Comparison of ENCODE assay signal across 22 cellular contexts in the genomic region with DNA sequence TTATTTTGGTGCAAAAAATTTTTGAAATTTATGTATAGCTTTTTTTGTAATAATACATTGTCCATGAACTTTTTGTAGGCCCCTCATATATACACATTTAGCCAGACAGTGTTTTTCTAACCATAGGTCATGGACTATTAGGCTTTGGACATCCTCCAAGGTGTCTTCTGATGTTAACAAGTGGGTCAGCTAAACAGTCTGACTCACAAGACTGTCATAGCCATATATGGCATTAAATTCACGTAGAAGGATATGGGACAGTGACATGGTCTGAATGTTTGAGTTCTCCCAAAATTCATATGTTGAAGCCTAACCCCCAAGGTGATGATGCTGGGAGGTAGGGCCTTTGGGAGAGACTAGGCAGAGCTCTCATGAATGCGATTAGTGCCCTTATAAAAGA. TPM values are rescaled to one million over a fixed set of nuclear protein-coding genes. Genes with fewer than 3 reads are reported as not detected.
DNase-seq lines count a peak whose midpoint lies in the region; ATAC-seq and TF ChIP-seq lines count a peak whose summit lies in the region.
"Had no signal": no experiment of that assay in that cellular context is flagged by ENCODE, and none has a peak within 500 bp of the region (broad histone marks: within the 10 kb centered on the region; RNA-seq: fewer than 3 reads in every experiment).

No MANE protein-coding gene starts in this region.

- ATAC-seq in Right ventricle myocardium inferior (no peak), foreskin keratinocyte (no peak)
- ATAC-seq: natural killer cell treated with Interleukin-12 subunit alpha and Interleukin-12 subunit beta and Interleukin-15 and Interleukin-18, amount 100 ng/mL, for 72 hours; WTC11 had no signal

- no peak overlapping the region for H2AK5ac ChIP-seq in mesenchymal stem cell (ENCODE audit: low read length, severe bottlenecking)

- H3K4me1 ChIP-seq in mesenchymal stem cell (ENCODE audit: control insufficient read depth, insufficient read depth, low read depth, low read length) (no peaks in the 10 kb centered on the region), foreskin keratinocyte (no peaks in the 10 kb centered on the region)
- H3K4me1 ChIP-seq: colonic mucosa, esophagus squamous epithelium, left ventricle myocardium inferior had no signal

- H2BK5ac ChIP-seq in mesenchymal stem cell (ENCODE audit: low read depth, low read length, poor library complexity, severe bottlenecking): no peak overlapping the region

- no peak overlapping the region for H3K14ac ChIP-seq in mesenchymal stem cell (ENCODE audit: low read length in 2 of 2)

- no peak overlapping the region for H3K4ac ChIP-seq in mesenchymal stem cell (ENCODE audit: low read depth in 1 of 2, low read length in 2 of 2)

- DNase-seq in EH (ENCODE audit: low read depth): peak; percentile 73
- DNase-seq in RPMI7951 (ENCODE audit: low read depth): peak; percentile 82
- peak; percentile 83 for DNase-seq in fibroblast of mammary gland (ENCODE audit: low read depth)
- DNase-seq in mesenchymal stem cell: peak; percentile 54
- no peak for DNase-seq in H7
- no peak for DNase-seq in Right ventricle myocardium inferior (ENCODE audit: missing footprints)
- no peak for DNase-seq in foreskin keratinocyte
- DNase-seq in GM19240 (ENCODE audit: insufficient read length, low spot score): no peak
- DNase-seq: colonic mucosa; esophagus squamous epithelium; left ventricle myocardium inferior; MM.1S; NCI-H1436; NCI-H2107; NCI-H446; NCI-H82; Right ventricle myocardium superior; stimulated activated CD4-positive, alpha-beta T cell treated with anti-CD3 and anti-CD28 coated beads, Interleukin-4, amount 100 ng/mL, for 4 hours; stimulated activated naive CD4-positive, alpha-beta T cell treated with Interleukin-2 at 50 U/mL for 16 hours; T-helper 9 cell had no signal

- no peak overlapping the region for H2BK12ac ChIP-seq in mesenchymal stem cell (ENCODE audit: low read length in 2 of 2)

- no peaks in the 10 kb centered on the region for H3K79me1 ChIP-seq in mesenchymal stem cell (replicated peaks; ENCODE audit: low read length, poor library complexity, severe bottlenecking)

- intact Hi-C loops in Right ventricle myocardium inferior (cut with DNase I): no loop called here

- H4K8ac ChIP-seq in mesenchymal stem cell (ENCODE audit: low read length): no peak overlapping the region

- TF ChIP-seq CTCF in fibroblast of mammary gland (conservative IDR thresholded peaks at IDR 0.05; ENCODE audit: control insufficient read depth, insufficient read depth, low read depth, low read length) (no peak), foreskin keratinocyte (conservative IDR thresholded peaks at IDR 0.05) (no peak)

- no peak overlapping the region for H4K91ac ChIP-seq in mesenchymal stem cell (ENCODE audit: low read length)

- H3K18ac ChIP-seq in mesenchymal stem cell (ENCODE audit: low read depth in 1 of 2, low read length in 2 of 2): no peak overlapping the region

- H3K27me3 ChIP-seq in mesenchymal stem cell (ENCODE audit: control insufficient read depth in 1 of 2, insufficient read depth in 1 of 2, low read length in 2 of 2) (peaks cover 0 to 7% of the 10 kb centered on the region in 2 experiments), H7 (ENCODE audit: control insufficient read depth, insufficient read depth, low read length) (no peaks in the 10 kb centered on the region), foreskin keratinocyte (peaks cover 14% of the 10 kb centered on the region)
- H3K27me3 ChIP-seq: colonic mucosa, esophagus squamous epithelium had no signal

- WGBS in mesenchymal stem cell: 75% methylated on average over 1 of the region's 2 CpGs

- H3K36me3 ChIP-seq in mesenchymal stem cell (ENCODE audit: control insufficient read depth in 1 of 2, insufficient read depth in 2 of 2, low read depth in 1 of 2, low read length in 2 of 2) (no peaks in the 10 kb centered on the region), H7 (replicated peaks; ENCODE audit: control insufficient read depth, insufficient read depth, low read length) (no peaks in the 10 kb centered on the region)
- H3K36me3 ChIP-seq: colonic mucosa, esophagus squamous epithelium, left ventricle myocardium inferior had no signal

- H2BK120ac ChIP-seq in mesenchymal stem cell (ENCODE audit: low read depth, low read length): no peak overlapping the region

- no peak overlapping the region for H3K9ac ChIP-seq in mesenchymal stem cell (ENCODE audit: low read length)

- H2AFZ ChIP-seq in mesenchymal stem cell (ENCODE audit: low read depth, low read length): no peak overlapping the region

- no peak overlapping the region for H3K4me3 ChIP-seq in fibroblast of mammary gland (ENCODE audit: control insufficient read depth, low read depth, low read length)
- no peak overlapping the region for H3K4me3 ChIP-seq in mesenchymal stem cell (ENCODE audit: insufficient read depth in 1 of 2, low read depth in 1 of 2, low read length in 2 of 2)
- no peak overlapping the region for H3K4me3 ChIP-seq in H7 (ENCODE audit: insufficient read depth, low read depth, low read length)
- H3K4me3 ChIP-seq: colonic mucosa, esophagus squamous epithelium, left ventricle myocardium inferior had no signal

- no peak overlapping the region for H2BK15ac ChIP-seq in mesenchymal stem cell (ENCODE audit: low read depth, poor library complexity, severe bottlenecking)

- H3K23ac ChIP-seq in mesenchymal stem cell (ENCODE audit: low read length in 2 of 2): no peak overlapping the region

- peaks cover 10% of the 10 kb centered on the region for H3K9me3 ChIP-seq in mesenchymal stem cell (ENCODE audit: control insufficient read depth, low read length)
- H3K9me3 ChIP-seq: colonic mucosa, esophagus squamous epithelium, left ventricle myocardium inferior had no signal

- H3K4me2 ChIP-seq in mesenchymal stem cell (ENCODE audit: low read length, poor library complexity, severe bottlenecking): no peak overlapping the region

- H3K27ac ChIP-seq in mesenchymal stem cell (ENCODE audit: low read length, poor library complexity, severe bottlenecking): no peak overlapping the region
- H3K27ac ChIP-seq in foreskin keratinocyte: no peak overlapping the region
- H3K27ac ChIP-seq: colonic mucosa, esophagus squamous epithelium, left ventricle myocardium inferior had no signal

RNA-seq across cellular contexts. Expression of gene NUB1, which starts 14.0 kb away (rescaled TPM):
- 53.2 and 54.4 TPM in 2 replicates for total RNA-seq in RPMI7951 (2014; rRNA removed; shearing (Covaris generic))
- 48.2 TPM for polyA plus RNA-seq in mesenchymal stem cell (2013, experiment 1 of 2)
- polyA plus RNA-seq in mesenchymal stem cell (2013, experiment 2 of 2): 46.8 TPM
- 22.7 and 35.3 TPM in 2 replicates for total RNA-seq in H7 (2014; rRNA removed; shearing (Covaris generic))
- total RNA-seq in Right ventricle myocardium inferior (31.3 TPM), foreskin keratinocyte (31.6 and 32.3 TPM in 2 replicates)
- 21.5 and 22.0 TPM in 2 replicates for polyA plus RNA-seq in foreskin keratinocyte

Comparison
In these comparisons a context has a peak if more than half of its experiments do, and no peak if none do; other contexts are left out.
1. DNase-seq: peak in EH (single experiment), RPMI7951 (single experiment), fibroblast of mammary gland (single experiment) and mesenchymal stem cell (single experiment); none in H7 (single experiment), Right ventricle myocardium inferior (single experiment), foreskin keratinocyte (0 of 2) and GM19240 (single experiment).